Comparison of ENCODE assay signal across 9 cellular contexts in the genomic region with DNA sequence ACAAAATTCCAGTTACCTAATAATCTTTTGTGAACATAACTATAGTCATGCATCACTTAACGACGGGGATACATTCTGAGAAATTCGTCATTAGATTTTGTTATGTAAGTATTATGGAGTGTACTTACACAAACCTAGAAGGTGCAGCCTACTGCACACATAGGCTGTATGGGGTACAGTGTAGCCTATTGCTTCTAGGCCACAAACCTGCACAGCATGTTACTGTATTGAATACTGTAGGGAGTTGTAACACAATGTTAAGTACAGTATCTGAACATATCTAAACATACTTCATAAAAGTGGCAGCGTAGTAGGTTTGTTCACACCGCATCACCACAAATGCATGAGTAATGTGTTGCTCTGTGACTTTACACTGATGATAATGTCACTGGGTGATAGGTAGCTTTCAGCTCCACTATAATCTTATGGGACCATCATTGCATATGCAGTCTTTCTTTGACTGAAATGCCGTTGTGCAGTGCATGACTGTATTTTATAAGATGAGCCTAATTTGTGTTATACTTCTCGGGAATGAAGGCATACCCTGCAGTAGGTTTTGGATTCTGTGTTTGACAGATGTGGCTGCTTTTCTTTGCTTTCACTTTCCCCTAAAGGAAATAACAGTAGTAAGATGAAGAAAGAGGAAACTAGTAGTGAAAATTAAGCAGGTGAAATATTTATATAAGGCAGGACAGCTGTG.
DNase-seq lines count a peak whose midpoint lies in the region; ATAC-seq and TF ChIP-seq lines count a peak whose summit lies in the region.
"Had no signal": no experiment of that assay in that cellular context is flagged by ENCODE, and none has a peak within 500 bp of the region (broad histone marks: within the 10 kb centered on the region; RNA-seq: fewer than 3 reads in every experiment).

No MANE protein-coding gene starts in this region.

- H3K27ac Mint-ChIP-seq in activated naive CD4-positive, alpha-beta T cell treated with anti-CD3 and anti-CD28 coated beads, Interleukin-2, amount 50 U/mL, for 24 hours = peak overlapping the region; percentile 80
- peak overlapping the region; percentile 59 for H3K27ac Mint-ChIP-seq in stimulated activated naive CD8-positive, alpha-beta T cell treated with anti-CD3 and anti-CD28 coated beads, Interleukin-15, Interleukin-2, amounts not matched to agents 100 ng/mL and 50 ng/mL, for 24 hours

- H3K4me1 Mint-ChIP-seq in activated naive CD4-positive, alpha-beta T cell treated with anti-CD3 and anti-CD28 coated beads, Interleukin-2, amount 50 U/mL, for 24 hours = peaks cover 63% of the 10 kb centered on the region
- peaks cover 42% of the 10 kb centered on the region for H3K4me1 Mint-ChIP-seq in stimulated activated naive CD8-positive, alpha-beta T cell treated with anti-CD3 and anti-CD28 coated beads, Interleukin-15, Interleukin-2, amounts not matched to agents 100 ng/mL and 50 ng/mL, for 24 hours (ENCODE audit: low read depth)

- H2AFZ ChIP-seq in OCI-LY3 (ENCODE audit: low read depth, low read length) = no peak overlapping the region

- H3K4me3 ChIP-seq in OCI-LY3 (ENCODE audit: low read length) = peak overlapping the region; percentile 32

- H3K9ac ChIP-seq in OCI-LY3 (ENCODE audit: low read length) = no peak overlapping the region

- no peak for TF ChIP-seq CTCF in OCI-LY3 (IDR thresholded peaks at IDR 0.05; ENCODE audit: low read depth, low read length)

- no peaks in the 10 kb centered on the region for H3K27me3 ChIP-seq in OCI-LY3 (ENCODE audit: low read depth, low read length)

- H3K27me3 Mint-ChIP-seq in activated naive CD4-positive, alpha-beta T cell treated with anti-CD3 and anti-CD28 coated beads, Interleukin-2, amount 50 U/mL, for 24 hours = no peaks in the 10 kb centered on the region
- H3K27me3 Mint-ChIP-seq in stimulated activated naive CD8-positive, alpha-beta T cell treated with anti-CD3 and anti-CD28 coated beads, Interleukin-15, Interleukin-2, amounts not matched to agents 100 ng/mL and 50 ng/mL, for 24 hours = no peaks in the 10 kb centered on the region

- no peaks in the 10 kb centered on the region for H3K79me2 ChIP-seq in OCI-LY3 (ENCODE audit: low read length)

- no peaks in the 10 kb centered on the region for H3K9me3 ChIP-seq in OCI-LY3 (ENCODE audit: insufficient read depth, low read length)

- H3K4me1 ChIP-seq in OCI-LY3 (ENCODE audit: low read length) = peaks cover 34% of the 10 kb centered on the region

- no peak for DNase-seq in activated naive CD4-positive, alpha-beta T cell (lab: John Stamatoyannopoulos, UW)
- DNase-seq in iPS-NIHi7 (ENCODE audit: extremely low spot score) (no peak), NCI-H82 treated with DMSO at 0.1 percent for 48 hours (lab: John Stamatoyannopoulos, UW; ENCODE audit: unreplicated experiment) (no peak)
- no peak for DNase-seq in activated CD8-positive, alpha-beta memory T cell treated with anti-CD3 and anti-CD28 coated beads for 24 hours
- DNase-seq: NCI-H526 had no signal

- H3K9me3 Mint-ChIP-seq in activated naive CD4-positive, alpha-beta T cell treated with anti-CD3 and anti-CD28 coated beads, Interleukin-2, amount 50 U/mL, for 24 hours = no peaks in the 10 kb centered on the region
- peaks cover 3% of the 10 kb centered on the region for H3K9me3 Mint-ChIP-seq in stimulated activated naive CD8-positive, alpha-beta T cell treated with anti-CD3 and anti-CD28 coated beads, Interleukin-15, Interleukin-2, amounts not matched to agents 100 ng/mL and 50 ng/mL, for 24 hours

- peaks cover 5% of the 10 kb centered on the region; the same call in 1 of the 2 replicates for H4K20me1 ChIP-seq in OCI-LY3 (ENCODE audit: insufficient read depth, low read length)

- peak overlapping the region; percentile 25; the same call in 1 of the 2 replicates for H3K27ac ChIP-seq in OCI-LY3 (ENCODE audit: low read length)

- ATAC-seq in HG02852 (IDR thresholded peaks at IDR 0.05; ENCODE audit: unreplicated experiment) = peak; percentile 88

- peak overlapping the region; percentile 74 for H3K4me3 Mint-ChIP-seq in activated naive CD4-positive, alpha-beta T cell treated with anti-CD3 and anti-CD28 coated beads, Interleukin-2, amount 50 U/mL, for 24 hours
- H3K4me3 Mint-ChIP-seq in stimulated activated naive CD8-positive, alpha-beta T cell treated with anti-CD3 and anti-CD28 coated beads, Interleukin-15, Interleukin-2, amounts not matched to agents 100 ng/mL and 50 ng/mL, for 24 hours = peak overlapping the region; percentile 65

- H3K4me2 ChIP-seq in OCI-LY3 (ENCODE audit: low read length) = peak overlapping the region; percentile 61

- H3K36me3 ChIP-seq in OCI-LY3 (replicated peaks; ENCODE audit: low read depth, low read length) = no peaks in the 10 kb centered on the region

- H3K36me3 Mint-ChIP-seq in activated naive CD4-positive, alpha-beta T cell treated with anti-CD3 and anti-CD28 coated beads, Interleukin-2, amount 50 U/mL, for 24 hours = peaks cover 13% of the 10 kb centered on the region
- peaks cover 12% of the 10 kb centered on the region for H3K36me3 Mint-ChIP-seq in stimulated activated naive CD8-positive, alpha-beta T cell treated with anti-CD3 and anti-CD28 coated beads, Interleukin-15, Interleukin-2, amounts not matched to agents 100 ng/mL and 50 ng/mL, for 24 hours (ENCODE audit: low read depth)
